ENCODE assay signal across 9 cellular contexts in genomic region chrX:65601126-65601525, GRCh38.
DNase-seq lines count a peak whose midpoint lies in the region; ATAC-seq, FAIRE-seq and TF ChIP-seq lines count a peak whose summit lies in the region.
"Had no signal": no experiment of that assay in that cellular context is flagged by ENCODE, and none has a peak within 500 bp of the region (broad histone marks: within the 10 kb centered on the region; RNA-seq: fewer than 3 reads in every experiment).

No MANE protein-coding gene starts in this region.

- TF ChIP-seq CTCF in nephron (IDR thresholded peaks at IDR 0.05; ENCODE audit: unreplicated experiment in 3 of 3): no peak
- TF ChIP-seq CTCF in uterus (IDR thresholded peaks at IDR 0.05): no peak

- FAIRE-seq in HTR-8/SVneo (lab: Jason Lieb, UNC): no peak

- peak; percentile 32 for DNase-seq in stimulated activated CD4-positive, alpha-beta T cell treated with anti-CD3 and anti-CD28 coated beads, Interleukin-15, amount 100 ng/mL, for 24 hours
- DNase-seq in stimulated activated CD4-positive, alpha-beta T cell treated with anti-CD3 and anti-CD28 coated beads, Interleukin-4, amount 100 ng/mL, for 1 hour: no peak
- DNase-seq in uterus (no peak), HTR-8/SVneo (ENCODE audit: insufficient read length, low spot score) (no peak), NCI-H1694 (lab: John Stamatoyannopoulos, UW) (no peak)

- no peaks in the 10 kb centered on the region for H3K36me3 Mint-ChIP-seq in nephron (ENCODE audit: low read depth)

- H3K27me3 Mint-ChIP-seq in nephron (ENCODE audit: low read depth): no peaks in the 10 kb centered on the region

- H3K27ac Mint-ChIP-seq in nephron: peak overlapping the region in 2 of 3 experiments; percentile 34 to 55

- peaks cover 12% of the 10 kb centered on the region for H3K9me3 Mint-ChIP-seq in nephron

- intact Hi-C loops in uterus (cut with DNase I; ENCODE audit: low total_unique reads): no loop called here

- H3K4me3 ChIP-seq in uterus: no peak overlapping the region
- H3K4me3 ChIP-seq: SK-N-MC had no signal

- no peaks in the 10 kb centered on the region for H3K27me3 ChIP-seq in uterus

- H3K27ac ChIP-seq in cingulate gyrus (ENCODE audit: low read depth, low read length) (peak overlapping the region; percentile 87), uterus (peak overlapping the region; percentile 66 to 85)
- H3K27ac ChIP-seq: SK-N-MC had no signal

- no peak overlapping the region for H3K4me3 Mint-ChIP-seq in nephron

- no peaks in the 10 kb centered on the region for H3K4me1 ChIP-seq in uterus

- ATAC-seq in HG03175 (IDR thresholded peaks at IDR 0.05; ENCODE audit: unreplicated experiment): no peak

- no peaks in the 10 kb centered on the region for H3K4me1 Mint-ChIP-seq in nephron

- TF ChIP-seq POLR2A in uterus (IDR thresholded peaks at IDR 0.05): no peak

- H3K36me3 ChIP-seq in uterus: no peaks in the 10 kb centered on the region

- H3K9me3 ChIP-seq in uterus: no peaks in the 10 kb centered on the region
